ENCODE assay signal across 23 cellular contexts in genomic region chr10:109451879-109452278, GRCh38.
DNase-seq lines count a peak whose midpoint lies in the region; FAIRE-seq and TF ChIP-seq lines count a peak whose summit lies in the region.
"Had no signal": no experiment of that assay in that cellular context is flagged by ENCODE, and none has a peak within 500 bp of the region (broad histone marks: within the 10 kb centered on the region; RNA-seq: fewer than 3 reads in every experiment).

No MANE protein-coding gene starts in this region.

- no peaks in the 10 kb centered on the region for H3K9me3 Mint-ChIP-seq in type B pancreatic cell
- H3K9me3 Mint-ChIP-seq: CD4-positive, alpha-beta T cell had no signal

- in situ Hi-C loops in ACHN (cut with HindIII; ENCODE audit: low pct_ligation_motif_present, low pct_unique_long_range_greater_than_20kb, low sequenced_read_pairs), result no loop called here

- H3K27ac Mint-ChIP-seq in type B pancreatic cell, result no peak overlapping the region
- H3K27ac Mint-ChIP-seq: B cell; CD4-positive, alpha-beta T cell had no signal

- no peaks in the 10 kb centered on the region for H3K36me3 Mint-ChIP-seq in type B pancreatic cell

- DNase-seq in NCI-H748 (lab: John Stamatoyannopoulos, UW; ENCODE audit: unreplicated experiment) (peak; percentile 0), NCI-H748 treated with DMSO at 0.1 percent for 48 hours (lab: John Stamatoyannopoulos, UW) (no peak), HT-29 (ENCODE audit: low spot score) (peak; percentile 27), type B pancreatic cell (ENCODE audit: extremely low spot score, unreplicated experiment) (no peak), RCC 7860 (ENCODE audit: low spot score) (no peak), NCI-H2081 treated with DMSO at 0.1 percent for 48 hours (lab: John Stamatoyannopoulos, UW) (no peak), ACHN (no peak)
- DNase-seq: 8988T; Caco-2; CD4-positive, alpha-beta T cell; DMS153; GDM1; NCI-H1694 treated with DMSO at 0.1 percent for 48 hours; NCI-H2107; NCI-H510A treated with DMSO at 0.1 percent for 48 hours; PC-9; SW 1271 had no signal

- no peak overlapping the region for H3K4me3 Mint-ChIP-seq in type B pancreatic cell
- H3K4me3 Mint-ChIP-seq: B cell; CD4-positive, alpha-beta T cell had no signal

- peaks cover 22% of the 10 kb centered on the region for H3K4me1 Mint-ChIP-seq in type B pancreatic cell (ENCODE audit: unreplicated experiment)
- H3K4me1 Mint-ChIP-seq: B cell had no signal

- no peak overlapping the region for H3K4me3 ChIP-seq in WI38 (ENCODE audit: low read depth, low read length)
- H3K4me3 ChIP-seq: K562, PC-9, SJCRH30 had no signal

- H3K27me3 Mint-ChIP-seq in type B pancreatic cell, result peaks cover 34% of the 10 kb centered on the region

- TF ChIP-seq CTCF in WI38 (IDR thresholded peaks at IDR 0.05; ENCODE audit: low read depth, low read length), result peak; percentile 6; the same call in 1 of the 2 replicates
- TF ChIP-seq CTCF in type B pancreatic cell (conservative IDR thresholded peaks at IDR 0.05), result peak; percentile 38

- FAIRE-seq in RCC 7860 (lab: Jason Lieb, UNC), result no peak
- FAIRE-seq: GM12891, H54, K562 had no signal

Comparison
In these comparisons a context has a peak if more than half of its experiments do, and no peak if none do; other contexts are left out.
1. DNase-seq: peak in NCI-H748 (single experiment) and HT-29 (single experiment); none in NCI-H748 treated with DMSO at 0.1 percent for 48 hours (single experiment), type B pancreatic cell (single experiment), RCC 7860 (single experiment), NCI-H2081 treated with DMSO at 0.1 percent for 48 hours (single experiment) and ACHN (single experiment).